In genomic region chr4:71639380-71639779, GRCh38 we compare ENCODE assay signal across 33 cellular contexts.
"Had no signal": no experiment of that assay in that cellular context is flagged by ENCODE, and none has a peak within 500 bp of the region (broad histone marks: within the 10 kb centered on the region; RNA-seq: fewer than 3 reads in every experiment).

No MANE protein-coding gene starts in this region.

- H3K9me3 ChIP-seq: Peyer's patch, SJSA1, SK-N-SH had no signal

- H3K4me2 ChIP-seq: SK-N-SH had no signal

- H3K9me3 Mint-ChIP-seq: activated CD4-positive, alpha-beta memory T cell treated with anti-CD3 and anti-CD28 coated beads for 36 hours; activated naive CD8-positive, alpha-beta T cell treated with anti-CD3 and anti-CD28 coated beads for 36 hours; T-helper 1 cell treated with Interleukin-12 subunit alpha and Interleukin-12 subunit beta and Interleukin-4 antibody, amounts not matched to agents 30 μg/mL and 1 μg/mL, for 36 hours; T-helper 2 cell treated with Interferon-gamma antibody and Interleukin-4, amounts not matched to agents 5 μg/mL and 100 μg/mL, for 36 hours had no signal

- H3K4me3 ChIP-seq: Peyer's patch, SJSA1 had no signal

- H3K27me3 Mint-ChIP-seq: activated B cell treated with CpG ODN at 0.5 μM for 24 hours had no signal

- H3K27ac Mint-ChIP-seq: activated B cell treated with CpG ODN at 0.5 μM for 24 hours; activated CD4-positive, alpha-beta memory T cell treated with anti-CD3 and anti-CD28 coated beads for 36 hours; activated naive CD8-positive, alpha-beta T cell treated with anti-CD3 and anti-CD28 coated beads for 36 hours; activated T-cell treated with anti-CD3 and anti-CD28 coated beads, Interleukin-2, amount 50 U/mL, for 72 hours; activated T-helper 17 cell treated with anti-CD3 and anti-CD28 coated beads, Interleukin-2, amount 50 U/mL, for 72 hours; T-helper 1 cell treated with Interleukin-12 subunit alpha and Interleukin-12 subunit beta and Interleukin-4 antibody, amounts not matched to agents 30 μg/mL and 1 μg/mL, for 36 hours; T-helper 2 cell treated with Interferon-gamma antibody and Interleukin-4, amounts not matched to agents 5 μg/mL and 100 μg/mL, for 36 hours had no signal

- H3K4me1 ChIP-seq: Peyer's patch, SJSA1 had no signal

- H3K27me3 ChIP-seq: brain microvascular endothelial cell, Peyer's patch, SJSA1 had no signal

- H3K4me3 Mint-ChIP-seq: activated B cell treated with CpG ODN at 0.5 μM for 24 hours; activated CD4-positive, alpha-beta memory T cell treated with anti-CD3 and anti-CD28 coated beads for 36 hours; activated naive CD8-positive, alpha-beta T cell treated with anti-CD3 and anti-CD28 coated beads for 36 hours; activated T-cell treated with anti-CD3 and anti-CD28 coated beads, Interleukin-2, amount 50 U/mL, for 72 hours; activated T-helper 17 cell treated with anti-CD3 and anti-CD28 coated beads, Interleukin-2, amount 50 U/mL, for 72 hours; T-helper 1 cell treated with Interleukin-12 subunit alpha and Interleukin-12 subunit beta and Interleukin-4 antibody, amounts not matched to agents 30 μg/mL and 1 μg/mL, for 36 hours; T-helper 2 cell treated with Interferon-gamma antibody and Interleukin-4, amounts not matched to agents 5 μg/mL and 100 μg/mL, for 36 hours had no signal

- H3K4me1 Mint-ChIP-seq: activated B cell treated with CpG ODN at 0.5 μM for 24 hours; activated T-helper 17 cell treated with anti-CD3 and anti-CD28 coated beads, Interleukin-2, amount 50 U/mL, for 72 hours had no signal

- DNase-seq: activated B cell treated with CpG ODN at 0.5 μM for 24 hours; activated CD4-positive, alpha-beta memory T cell treated with anti-CD3 and anti-CD28 coated beads for 36 hours; activated CD4-positive, alpha-beta T cell treated with anti-CD3 and anti-CD28 coated beads for 4 hours; activated CD4-positive, alpha-beta T cell treated with anti-CD3 and anti-CD28 coated beads, Interleukin-2, amount 50 U/mL, for 1 hour; activated CD4-positive, CD25-positive, alpha-beta regulatory T cell treated with anti-CD3 and anti-CD28 coated beads, Interleukin-2, amount 50 U/mL, for 72 hours; activated CD8-positive, alpha-beta memory T cell treated with anti-CD3 and anti-CD28 coated beads, Interleukin-2, amount 50 U/mL, for 48 hours; activated effector memory CD4-positive, alpha-beta T cell treated with anti-CD3 and anti-CD28 coated beads, Interleukin-2, amount 50 U/mL, for 16 hours; activated naive CD4-positive, alpha-beta T cell; activated naive CD4-positive, alpha-beta T cell treated with anti-CD3 and anti-CD28 coated beads, Interleukin-2, amount 50 U/mL, for 16 hours; activated naive CD8-positive, alpha-beta T cell treated with anti-CD3 and anti-CD28 coated beads for 36 hours; activated T-cell treated with anti-CD3 and anti-CD28 coated beads, Interleukin-2, amount 50 U/mL, for 72 hours; amniotic stem cell; aorta; brain microvascular endothelial cell; central memory CD4-positive, alpha-beta T cell; Karpas-422; NCI-H1105; NCI-H1417 treated with DMSO at 0.1 percent for 48 hours; NCI-H187 treated with DMSO at 0.1 percent for 48 hours; NCI-H2081 treated with DMSO at 0.1 percent for 48 hours; NCI-H345; NCI-H510A; NCI-H526; NCI-H748 treated with DMSO at 0.1 percent for 48 hours; PC-3; Peyer's patch; RPMI8226; SHP77 treated with DMSO at 0.1 percent for 48 hours; SK-N-SH had no signal

- H3K27ac ChIP-seq: brain microvascular endothelial cell, Peyer's patch, SJSA1 had no signal

- H3K9ac ChIP-seq: SK-N-SH had no signal

- H3K36me3 Mint-ChIP-seq: activated CD4-positive, alpha-beta memory T cell treated with anti-CD3 and anti-CD28 coated beads for 36 hours; activated naive CD8-positive, alpha-beta T cell treated with anti-CD3 and anti-CD28 coated beads for 36 hours had no signal

- H3K9me2 ChIP-seq: SK-N-SH had no signal

- ATAC-seq: activated T-cell treated with anti-CD3 and anti-CD28 coated beads, Interleukin-2, amount 50 U/mL, for 72 hours; activated T-helper 17 cell treated with anti-CD3 and anti-CD28 coated beads, Interleukin-2, amount 50 U/mL, for 72 hours; PC-3 had no signal

- H3K36me3 ChIP-seq: brain microvascular endothelial cell, Peyer's patch, SJSA1 had no signal
